16 cellular contexts compared by ENCODE assay signal in the genomic region with DNA sequence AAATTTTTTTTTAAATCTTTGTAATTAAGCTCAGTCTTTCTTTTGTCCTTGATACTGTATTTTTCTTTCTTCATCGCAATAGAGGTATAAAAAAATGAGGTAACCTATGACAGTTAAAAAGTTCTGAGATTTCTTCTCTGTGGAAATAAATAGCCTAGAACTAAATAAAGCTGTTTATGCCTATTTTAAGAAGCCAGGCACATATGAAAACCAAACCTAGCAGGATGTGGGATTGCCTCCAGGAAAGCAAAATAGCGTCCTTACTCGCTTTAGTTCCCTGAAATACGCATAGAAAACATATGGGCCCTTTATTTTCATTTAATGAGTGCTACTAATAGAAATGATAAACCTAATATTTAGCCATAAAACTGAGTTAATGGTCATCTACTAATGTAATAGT. TPM values are rescaled to one million over a fixed set of nuclear protein-coding genes. Genes with fewer than 3 reads are reported as not detected.
DNase-seq lines count a peak whose midpoint lies in the region; ATAC-seq and TF ChIP-seq lines count a peak whose summit lies in the region.
"Had no signal": no experiment of that assay in that cellular context is flagged by ENCODE, and none has a peak within 500 bp of the region (broad histone marks: within the 10 kb centered on the region; RNA-seq: fewer than 3 reads in every experiment).

No MANE protein-coding gene starts in this region.

- peak overlapping the region; percentile 56 to 84 (median 75); a peak in 21 of 22 replicates for H3K4me2 ChIP-seq in BLaER1 treated with 17β-estradiol and CSF1 and Interleukin-3, amounts not matched to agents 10 nM and 100 nM
- peak overlapping the region; percentile 9 for H3K4me2 ChIP-seq in Loucy (ENCODE audit: low read depth, low read length, poor library complexity, severe bottlenecking)

- H3K36me3 ChIP-seq in heart right ventricle, result peaks cover 0 to 4% (median 0%) of the 10 kb centered on the region in 9 donors
- no peaks in the 10 kb centered on the region for H3K36me3 ChIP-seq in right atrium auricular region
- H3K36me3 ChIP-seq in BLaER1 treated with 17β-estradiol and CSF1 and Interleukin-3, amounts not matched to agents 10 nM and 100 nM, result peaks cover 14 to 51% (median 21%) of the 10 kb centered on the region in 11 experiments; a peak in 20 of 22 replicates
- H3K36me3 ChIP-seq in Loucy (ENCODE audit: insufficient read depth, low read length), result no peaks in the 10 kb centered on the region
- H3K36me3 ChIP-seq in gastrocnemius medialis, result peaks cover 0 to under 1% of the 10 kb centered on the region in 2 donors
- no peaks in the 10 kb centered on the region for H3K36me3 ChIP-seq in H7 (replicated peaks; ENCODE audit: control insufficient read depth, insufficient read depth, low read length)

- no peak overlapping the region for H2AFZ ChIP-seq in Loucy (ENCODE audit: low read length)
- H2AFZ ChIP-seq: GM23248 had no signal

- intact Hi-C loops in heart right ventricle (cut with DNase I), result no loop called here
- intact Hi-C loops in gastrocnemius medialis (cut with DNase I; ENCODE audit: low total_unique reads), result no loop called here

- peak overlapping the region in 1 of 11 experiments; percentile 59; a peak in 2 of 22 replicates for H3K9ac ChIP-seq in BLaER1 treated with 17β-estradiol and CSF1 and Interleukin-3, amounts not matched to agents 10 nM and 100 nM
- no peak overlapping the region for H3K9ac ChIP-seq in Loucy (ENCODE audit: low read depth, low read length, poor library complexity, severe bottlenecking)
- H3K9ac ChIP-seq: GM23248 had no signal

- H3F3A ChIP-seq in Loucy (ENCODE audit: low read depth), result no peaks in the 10 kb centered on the region

- H3K9me2 ChIP-seq in Loucy (replicated peaks; ENCODE audit: low read depth, low read length), result no peaks in the 10 kb centered on the region

- H3K9me3 ChIP-seq in heart right ventricle (no peaks in the 10 kb centered on the region), right atrium auricular region (no peaks in the 10 kb centered on the region), Loucy (ENCODE audit: insufficient read depth, low read depth, low read length) (no peaks in the 10 kb centered on the region), gastrocnemius medialis (no peaks in the 10 kb centered on the region)
- peaks cover 0 to 13% (median 0%) of the 10 kb centered on the region in 11 experiments; a peak in 3 of 22 replicates for H3K9me3 ChIP-seq in BLaER1 treated with 17β-estradiol and CSF1 and Interleukin-3, amounts not matched to agents 10 nM and 100 nM (replicated peaks in 1 of 11)

- H3K4me3 ChIP-seq in heart right ventricle (peak overlapping the region in 2 of 10 donors; percentile 5 to 10), right atrium auricular region (no peak overlapping the region), Loucy (ENCODE audit: low read length, poor library complexity, severe bottlenecking) (no peak overlapping the region), gastrocnemius medialis (peak overlapping the region in 3 of 4 donors; percentile 16 to 26 (median 21)), H7 (ENCODE audit: insufficient read depth, low read depth, low read length) (no peak overlapping the region)
- no peak overlapping the region for H3K4me3 ChIP-seq in BLaER1 treated with 17β-estradiol and CSF1 and Interleukin-3, amounts not matched to agents 10 nM and 100 nM
- H3K4me3 ChIP-seq: GM23248, K562 had no signal

- H3K27ac ChIP-seq in heart right ventricle, result peak overlapping the region in 6 of 10 donors; percentile 19 to 51 (median 32)
- H3K27ac ChIP-seq in right atrium auricular region, result peak overlapping the region in 1 of 2 donors; percentile 26
- H3K27ac ChIP-seq in BLaER1 treated with 17β-estradiol and CSF1 and Interleukin-3, amounts not matched to agents 10 nM and 100 nM, result peak overlapping the region in 4 of 11 experiments; percentile 16 to 29 (median 20); a peak in 6 of 22 replicates
- peak overlapping the region; percentile 96 to 100 (median 98) for H3K27ac ChIP-seq in gastrocnemius medialis
- H3K27ac ChIP-seq: C4-2B, GM23248 had no signal

- TF ChIP-seq CTCF in heart right ventricle (IDR thresholded peaks at IDR 0.05), result no peak
- no peak for TF ChIP-seq CTCF in right atrium auricular region (IDR thresholded peaks at IDR 0.05)
- no peak for TF ChIP-seq CTCF in Loucy (conservative IDR thresholded peaks at IDR 0.05; ENCODE audit: low read length)
- no peak for TF ChIP-seq CTCF in gastrocnemius medialis (IDR thresholded peaks at IDR 0.05 in 4 of 5, conservative IDR thresholded peaks at IDR 0.05 in 1 of 5)

- H4K20me1 ChIP-seq in BLaER1 treated with 17β-estradiol and CSF1 and Interleukin-3, amounts not matched to agents 10 nM and 100 nM, result peaks cover 28 to 100% (median 73%) of the 10 kb centered on the region in 11 experiments; a peak in 20 of 22 replicates
- peaks cover 19% of the 10 kb centered on the region for H4K20me1 ChIP-seq in Loucy (ENCODE audit: insufficient read depth, low read length, poor library complexity, severe bottlenecking)

- H3K4me1 ChIP-seq in heart right ventricle, result peaks cover 6 to 78% (median 38%) of the 10 kb centered on the region in 9 donors
- peaks cover 0 to 20% of the 10 kb centered on the region in 2 donors for H3K4me1 ChIP-seq in right atrium auricular region
- H3K4me1 ChIP-seq in BLaER1 treated with 17β-estradiol and CSF1 and Interleukin-3, amounts not matched to agents 10 nM and 100 nM, result peaks cover 24 to 60% (median 37%) of the 10 kb centered on the region in 10 experiments
- H3K4me1 ChIP-seq in Loucy (ENCODE audit: insufficient read depth, low read length, poor library complexity, severe bottlenecking), result peaks cover 27% of the 10 kb centered on the region
- peaks cover 79 to 84% of the 10 kb centered on the region in 2 donors for H3K4me1 ChIP-seq in gastrocnemius medialis

- 28 to 37% methylated on average over 4 of the region's 4 CpGs for WGBS in heart right ventricle, 2 donors

- no peak for DNase-seq in heart right ventricle
- no peak for DNase-seq in right atrium auricular region (ENCODE audit: low spot score)
- DNase-seq in gastrocnemius medialis, result no peak
- DNase-seq in H7, result no peak
- DNase-seq in D341Med (ENCODE audit: low spot score), result no peak
- DNase-seq: CD4-positive, alpha-beta T cell; DND-41; EL; GM23248; HFFc6; IMR-90 had no signal

- H3K79me2 ChIP-seq in Loucy (ENCODE audit: insufficient read depth, low read length), result peaks cover 18% of the 10 kb centered on the region; the same call in 1 of the 2 replicates

- H3K27me3 ChIP-seq in heart right ventricle, result no peaks in the 10 kb centered on the region
- no peaks in the 10 kb centered on the region for H3K27me3 ChIP-seq in right atrium auricular region
- H3K27me3 ChIP-seq in BLaER1 treated with 17β-estradiol and CSF1 and Interleukin-3, amounts not matched to agents 10 nM and 100 nM, result no peaks in the 10 kb centered on the region
- H3K27me3 ChIP-seq in Loucy (ENCODE audit: insufficient read depth, low read length, poor library complexity, severe bottlenecking), result no peaks in the 10 kb centered on the region
- H3K27me3 ChIP-seq in gastrocnemius medialis, result no peaks in the 10 kb centered on the region
- no peaks in the 10 kb centered on the region for H3K27me3 ChIP-seq in H7 (ENCODE audit: control insufficient read depth, insufficient read depth, low read length)

- TF ChIP-seq POLR2A in gastrocnemius medialis (IDR thresholded peaks at IDR 0.05), result no peak

- in situ Hi-C loops in gastrocnemius medialis (cut with MboI; ENCODE audit: low sequenced_read_pairs in 4 of 4), result no loop called here

- ATAC-seq in heart right ventricle (peak in 1 of 8 donors; percentile 49), gastrocnemius medialis (peak in 1 of 2 donors; percentile 61)
- ATAC-seq: HCT116 had no signal

RNA-seq across cellular contexts. Expression of a gene that starts 6.6 kb away (rescaled TPM):
- total RNA-seq in heart right ventricle, result 10 to 100 TPM; 42.6 to 71.0 (median 62.0) TPM
- 10 to 100 TPM; 12.2 to 37.3 TPM for polyA plus RNA-seq in heart right ventricle
- 10 to 100 TPM; 18.0 to 42.8 TPM for total RNA-seq in right atrium auricular region
- 100 to 1,000 TPM in 1 of 4 donors, 10 to 100 TPM in 3; 62.0 to 178 (median 81.6) TPM for total RNA-seq in gastrocnemius medialis
- 31.6 and 33.7 TPM in 2 replicates for total RNA-seq in H7 (2014; rRNA removed; shearing (Covaris generic))

RNA-seq across cellular contexts. Expression of a gene that starts 43.8 kb away (rescaled TPM):
- total RNA-seq in heart right ventricle (10 to 100 TPM; 23.7 to 36.5 (median 31.5) TPM), right atrium auricular region (10 to 100 TPM; 15.1 to 17.7 TPM), gastrocnemius medialis (10 to 100 TPM in 3 of 4 donors, 1 to 10 TPM in 1; 9.2 to 21.7 (median 15.0) TPM)
- 1 to 10 TPM; 3.8 to 9.0 TPM for polyA plus RNA-seq in heart right ventricle
- 44.8 and 58.0 TPM in 2 replicates for total RNA-seq in H7 (2014; rRNA removed; shearing (Covaris generic))

Comparison
In these comparisons a context has a peak if more than half of its experiments do, and no peak if none do; other contexts are left out.
1. H3K4me3 ChIP-seq: peak in gastrocnemius medialis (3 of 4); none in right atrium auricular region (0 of 2), BLaER1 treated with 17β-estradiol and CSF1 and Interleukin-3, amounts not matched to agents 10 nM and 100 nM (0 of 10), Loucy (single experiment) and H7 (single experiment).